1 cellular context compared by ENCODE assay signal in the genomic region with DNA sequence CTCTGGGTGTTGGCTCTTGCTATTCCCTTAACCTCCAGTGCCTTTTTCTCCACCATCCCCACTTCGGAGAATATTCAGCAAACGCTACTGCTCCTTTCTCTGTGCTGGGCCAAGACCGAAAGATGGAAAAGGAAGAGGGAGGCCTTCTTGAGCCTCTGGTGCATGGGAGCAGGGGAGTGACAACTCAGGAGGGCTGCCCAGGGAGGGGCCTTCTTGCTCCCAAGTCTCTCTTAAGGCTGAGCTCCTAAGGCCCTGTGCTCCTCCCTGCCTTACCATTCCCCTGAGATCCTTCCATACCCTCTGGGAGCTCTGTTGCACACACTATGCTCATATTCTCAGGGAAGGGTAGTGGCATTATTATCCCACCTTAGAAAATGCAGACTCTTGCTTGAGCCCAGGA.
TF ChIP-seq lines count a peak whose summit lies in the region.

No MANE protein-coding gene starts in this region.

TF ChIP-seq in GM23338, 12 proteins besides CTCF, POLR2A, EP300 and RAD21 (continued from another document):
- TF ChIP-seq, protein P1, sequence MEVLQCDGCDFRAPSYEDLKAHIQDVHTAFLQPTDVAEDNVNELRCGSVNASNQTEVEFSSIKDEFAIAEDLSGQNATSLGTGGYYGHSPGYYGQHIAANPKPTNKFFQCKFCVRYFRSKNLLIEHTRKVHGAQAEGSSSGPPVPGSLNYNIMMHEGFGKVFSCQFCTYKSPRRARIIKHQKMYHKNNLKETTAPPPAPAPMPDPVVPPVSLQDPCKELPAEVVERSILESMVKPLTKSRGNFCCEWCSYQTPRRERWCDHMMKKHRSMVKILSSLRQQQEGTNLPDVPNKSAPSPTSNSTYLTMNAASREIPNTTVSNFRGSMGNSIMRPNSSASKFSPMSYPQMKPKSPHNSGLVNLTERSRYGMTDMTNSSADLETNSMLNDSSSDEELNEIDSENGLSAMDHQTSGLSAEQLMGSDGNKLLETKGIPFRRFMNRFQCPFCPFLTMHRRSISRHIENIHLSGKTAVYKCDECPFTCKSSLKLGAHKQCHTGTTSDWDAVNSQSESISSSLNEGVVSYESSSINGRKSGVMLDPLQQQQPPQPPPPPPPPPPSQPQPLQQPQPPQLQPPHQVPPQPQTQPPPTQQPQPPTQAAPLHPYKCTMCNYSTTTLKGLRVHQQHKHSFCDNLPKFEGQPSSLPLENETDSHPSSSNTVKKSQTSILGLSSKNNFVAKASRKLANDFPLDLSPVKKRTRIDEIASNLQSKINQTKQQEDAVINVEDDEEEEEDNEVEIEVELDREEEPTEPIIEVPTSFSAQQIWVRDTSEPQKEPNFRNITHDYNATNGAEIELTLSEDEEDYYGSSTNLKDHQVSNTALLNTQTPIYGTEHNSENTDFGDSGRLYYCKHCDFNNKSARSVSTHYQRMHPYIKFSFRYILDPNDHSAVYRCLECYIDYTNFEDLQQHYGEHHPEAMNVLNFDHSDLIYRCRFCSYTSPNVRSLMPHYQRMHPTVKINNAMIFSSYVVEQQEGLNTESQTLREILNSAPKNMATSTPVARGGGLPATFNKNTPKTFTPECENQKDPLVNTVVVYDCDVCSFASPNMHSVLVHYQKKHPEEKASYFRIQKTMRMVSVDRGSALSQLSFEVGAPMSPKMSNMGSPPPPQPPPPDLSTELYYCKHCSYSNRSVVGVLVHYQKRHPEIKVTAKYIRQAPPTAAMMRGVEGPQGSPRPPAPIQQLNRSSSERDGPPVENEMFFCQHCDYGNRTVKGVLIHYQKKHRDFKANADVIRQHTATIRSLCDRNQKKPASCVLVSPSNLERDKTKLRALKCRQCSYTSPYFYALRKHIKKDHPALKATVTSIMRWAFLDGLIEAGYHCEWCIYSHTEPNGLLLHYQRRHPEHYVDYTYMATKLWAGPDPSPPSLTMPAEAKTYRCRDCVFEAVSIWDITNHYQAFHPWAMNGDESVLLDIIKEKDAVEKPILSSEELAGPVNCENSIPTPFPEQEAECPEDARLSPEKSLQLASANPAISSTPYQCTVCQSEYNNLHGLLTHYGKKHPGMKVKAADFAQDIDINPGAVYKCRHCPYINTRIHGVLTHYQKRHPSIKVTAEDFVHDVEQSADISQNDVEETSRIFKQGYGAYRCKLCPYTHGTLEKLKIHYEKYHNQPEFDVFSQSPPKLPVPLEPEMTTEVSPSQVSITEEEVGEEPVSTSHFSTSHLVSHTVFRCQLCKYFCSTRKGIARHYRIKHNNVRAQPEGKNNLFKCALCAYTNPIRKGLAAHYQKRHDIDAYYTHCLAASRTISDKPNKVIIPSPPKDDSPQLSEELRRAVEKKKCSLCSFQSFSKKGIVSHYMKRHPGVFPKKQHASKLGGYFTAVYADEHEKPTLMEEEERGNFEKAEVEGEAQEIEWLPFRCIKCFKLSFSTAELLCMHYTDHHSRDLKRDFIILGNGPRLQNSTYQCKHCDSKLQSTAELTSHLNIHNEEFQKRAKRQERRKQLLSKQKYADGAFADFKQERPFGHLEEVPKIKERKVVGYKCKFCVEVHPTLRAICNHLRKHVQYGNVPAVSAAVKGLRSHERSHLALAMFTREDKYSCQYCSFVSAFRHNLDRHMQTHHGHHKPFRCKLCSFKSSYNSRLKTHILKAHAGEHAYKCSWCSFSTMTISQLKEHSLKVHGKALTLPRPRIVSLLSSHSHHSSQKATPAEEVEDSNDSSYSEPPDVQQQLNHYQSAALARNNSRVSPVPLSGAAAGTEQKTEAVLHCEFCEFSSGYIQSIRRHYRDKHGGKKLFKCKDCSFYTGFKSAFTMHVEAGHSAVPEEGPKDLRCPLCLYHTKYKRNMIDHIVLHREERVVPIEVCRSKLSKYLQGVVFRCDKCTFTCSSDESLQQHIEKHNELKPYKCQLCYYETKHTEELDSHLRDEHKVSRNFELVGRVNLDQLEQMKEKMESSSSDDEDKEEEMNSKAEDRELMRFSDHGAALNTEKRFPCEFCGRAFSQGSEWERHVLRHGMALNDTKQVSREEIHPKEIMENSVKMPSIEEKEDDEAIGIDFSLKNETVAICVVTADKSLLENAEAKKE (CRISPR knock-in tag; IDR thresholded peaks at IDR 0.05) = no peak
- TF ChIP-seq STAT1 (IDR thresholded peaks at IDR 0.05; ENCODE audit: unreplicated experiment) (no peak), ZNF331 (CRISPR knock-in tag; IDR thresholded peaks at IDR 0.05; ENCODE audit: low read depth) (no peak), CREB1 (CRISPR knock-in tag; IDR thresholded peaks at IDR 0.05; ENCODE audit: low read depth) (no peak)
- TF ChIP-seq, protein P2, sequence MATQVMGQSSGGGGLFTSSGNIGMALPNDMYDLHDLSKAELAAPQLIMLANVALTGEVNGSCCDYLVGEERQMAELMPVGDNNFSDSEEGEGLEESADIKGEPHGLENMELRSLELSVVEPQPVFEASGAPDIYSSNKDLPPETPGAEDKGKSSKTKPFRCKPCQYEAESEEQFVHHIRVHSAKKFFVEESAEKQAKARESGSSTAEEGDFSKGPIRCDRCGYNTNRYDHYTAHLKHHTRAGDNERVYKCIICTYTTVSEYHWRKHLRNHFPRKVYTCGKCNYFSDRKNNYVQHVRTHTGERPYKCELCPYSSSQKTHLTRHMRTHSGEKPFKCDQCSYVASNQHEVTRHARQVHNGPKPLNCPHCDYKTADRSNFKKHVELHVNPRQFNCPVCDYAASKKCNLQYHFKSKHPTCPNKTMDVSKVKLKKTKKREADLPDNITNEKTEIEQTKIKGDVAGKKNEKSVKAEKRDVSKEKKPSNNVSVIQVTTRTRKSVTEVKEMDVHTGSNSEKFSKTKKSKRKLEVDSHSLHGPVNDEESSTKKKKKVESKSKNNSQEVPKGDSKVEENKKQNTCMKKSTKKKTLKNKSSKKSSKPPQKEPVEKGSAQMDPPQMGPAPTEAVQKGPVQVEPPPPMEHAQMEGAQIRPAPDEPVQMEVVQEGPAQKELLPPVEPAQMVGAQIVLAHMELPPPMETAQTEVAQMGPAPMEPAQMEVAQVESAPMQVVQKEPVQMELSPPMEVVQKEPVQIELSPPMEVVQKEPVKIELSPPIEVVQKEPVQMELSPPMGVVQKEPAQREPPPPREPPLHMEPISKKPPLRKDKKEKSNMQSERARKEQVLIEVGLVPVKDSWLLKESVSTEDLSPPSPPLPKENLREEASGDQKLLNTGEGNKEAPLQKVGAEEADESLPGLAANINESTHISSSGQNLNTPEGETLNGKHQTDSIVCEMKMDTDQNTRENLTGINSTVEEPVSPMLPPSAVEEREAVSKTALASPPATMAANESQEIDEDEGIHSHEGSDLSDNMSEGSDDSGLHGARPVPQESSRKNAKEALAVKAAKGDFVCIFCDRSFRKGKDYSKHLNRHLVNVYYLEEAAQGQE (IDR thresholded peaks at IDR 0.05; ENCODE audit: unreplicated experiment) = no peak
